In genomic region chr9:86893811-86894490, GRCh38 we compare ENCODE assay signal across 23 cellular contexts. TPM values are rescaled to one million over a fixed set of nuclear protein-coding genes. Genes with fewer than 3 reads are reported as not detected.
DNase-seq lines count a peak whose midpoint lies in the region; ATAC-seq and TF ChIP-seq lines count a peak whose summit lies in the region.
"Had no signal": no experiment of that assay in that cellular context is flagged by ENCODE, and none has a peak within 500 bp of the region (broad histone marks: within the 10 kb centered on the region; RNA-seq: fewer than 3 reads in every experiment).

No MANE protein-coding gene starts in this region.

- CTCF ChIA-PET in BJ (lab: Yijun Ruan, JAX), result interaction anchor here (0.5 to 0.9 kb wide), 3 partner anchors 10 to 626 kb away, joined by 3 read pairs; no protein-coding TSS in a partner anchor

- H3K27me3 Mint-ChIP-seq in natural killer cell (ENCODE audit: low read depth in 2 of 2), result peaks cover 4 to 18% of the 10 kb centered on the region in 2 donors
- H3K27me3 Mint-ChIP-seq: memory B cell had no signal

- H3K27ac Mint-ChIP-seq in natural killer cell, result no peak overlapping the region
- H3K27ac Mint-ChIP-seq: activated CD8-positive, alpha-beta memory T cell treated with anti-CD3 and anti-CD28 coated beads, Interleukin-2, amount 10 ng/mL, durations not matched to agents 7 days and 5 days; activated naive CD8-positive, alpha-beta T cell treated with anti-CD3 and anti-CD28 coated beads, Interleukin-2, amount 10 ng/mL, durations not matched to agents 7 days and 5 days; activated T-helper 17 cell treated with anti-CD3 and anti-CD28 coated beads, Interleukin-2, amount 50 U/mL, for 72 hours; CD4-positive, CD25-positive, alpha-beta regulatory T cell; memory B cell; nephron had no signal

- no peak overlapping the region for H3K4me3 Mint-ChIP-seq in natural killer cell
- H3K4me3 Mint-ChIP-seq: activated CD8-positive, alpha-beta memory T cell treated with anti-CD3 and anti-CD28 coated beads, Interleukin-2, amount 10 ng/mL, durations not matched to agents 7 days and 5 days; activated naive CD8-positive, alpha-beta T cell treated with anti-CD3 and anti-CD28 coated beads, Interleukin-2, amount 10 ng/mL, durations not matched to agents 7 days and 5 days; activated T-helper 17 cell treated with anti-CD3 and anti-CD28 coated beads, Interleukin-2, amount 50 U/mL, for 72 hours; CD4-positive, CD25-positive, alpha-beta regulatory T cell; memory B cell; nephron had no signal

- intact Hi-C loops in natural killer cell (cut with micrococcal nuclease), result no loop called here

- no peaks in the 10 kb centered on the region for H3K9me3 Mint-ChIP-seq in natural killer cell
- H3K9me3 Mint-ChIP-seq: activated naive CD8-positive, alpha-beta T cell treated with anti-CD3 and anti-CD28 coated beads, Interleukin-2, amount 10 ng/mL, durations not matched to agents 7 days and 5 days; activated T-helper 17 cell treated with anti-CD3 and anti-CD28 coated beads, Interleukin-2, amount 50 U/mL, for 72 hours; CD4-positive, CD25-positive, alpha-beta regulatory T cell; memory B cell; nephron had no signal

- H3K4me1 Mint-ChIP-seq in natural killer cell, result no peaks in the 10 kb centered on the region
- H3K4me1 Mint-ChIP-seq: activated CD8-positive, alpha-beta memory T cell treated with anti-CD3 and anti-CD28 coated beads, Interleukin-2, amount 10 ng/mL, durations not matched to agents 7 days and 5 days; activated naive CD8-positive, alpha-beta T cell treated with anti-CD3 and anti-CD28 coated beads, Interleukin-2, amount 10 ng/mL, durations not matched to agents 7 days and 5 days; activated T-helper 17 cell treated with anti-CD3 and anti-CD28 coated beads, Interleukin-2, amount 50 U/mL, for 72 hours; CD4-positive, CD25-positive, alpha-beta regulatory T cell; memory B cell; nephron had no signal

- DNase-seq in BJ (ENCODE audit: low read depth) (no peak), SK-MEL-5 (ENCODE audit: low read depth, low spot score) (peak; percentile 46), epithelial cell of proximal tubule (ENCODE audit: low read depth) (no peak), myocyte (ENCODE audit: low read depth) (peak; percentile 25), natural killer cell (no peak), GM19238 (ENCODE audit: insufficient read length, low spot score) (no peak)
- DNase-seq in effector CD8-positive, alpha-beta T cell (lab: John Stamatoyannopoulos, UW), result no peak
- DNase-seq: activated CD4-positive, alpha-beta T cell treated with anti-CD3 and anti-CD28 coated beads for 4 hours; activated CD8-positive, alpha-beta memory T cell treated with anti-CD3 and anti-CD28 coated beads, Interleukin-2, amount 10 ng/mL, durations not matched to agents 7 days and 5 days; activated naive CD8-positive, alpha-beta T cell treated with anti-CD3 and anti-CD28 coated beads, Interleukin-2, amount 10 ng/mL, durations not matched to agents 7 days and 5 days; brain microvascular endothelial cell; CD4-positive, CD25-positive, alpha-beta regulatory T cell; DMS 273 treated with DMSO at 0.1 percent for 48 hours; dorsolateral prefrontal cortex; GF-D8; NCI-H1092 treated with DMSO at 0.1 percent for 48 hours; NCI-H510A had no signal

- in situ Hi-C loops in SK-MEL-5 (cut with HindIII; ENCODE audit: low pct_unique_long_range_greater_than_20kb, low sequenced_read_pairs), result no loop called here

- POLR2A ChIA-PET in BJ (lab: Charles Lee), result no interaction called here

- no peaks in the 10 kb centered on the region for H3K36me3 ChIP-seq in BJ (ENCODE audit: control insufficient read depth, insufficient read depth, low read length)
- H3K36me3 ChIP-seq: brain microvascular endothelial cell had no signal

- no peak overlapping the region for H3K4me3 ChIP-seq in BJ (ENCODE audit: low read depth, low read length)
- no peak overlapping the region for H3K4me3 ChIP-seq in epithelial cell of proximal tubule (ENCODE audit: low read depth, low read length)
- H3K4me3 ChIP-seq: dorsolateral prefrontal cortex, GM12878, K562 had no signal

- no peak for ATAC-seq in natural killer cell
- ATAC-seq in GM18861 (IDR thresholded peaks at IDR 0.05; ENCODE audit: unreplicated experiment), result no peak
- ATAC-seq: activated CD8-positive, alpha-beta memory T cell treated with anti-CD3 and anti-CD28 coated beads, Interleukin-2, amount 10 ng/mL, durations not matched to agents 7 days and 5 days; activated T-helper 17 cell treated with anti-CD3 and anti-CD28 coated beads, Interleukin-2, amount 50 U/mL, for 72 hours; GM12878; K562 had no signal

- H3K27me3 ChIP-seq in BJ (ENCODE audit: control insufficient read depth, insufficient read depth, low read length), result no peaks in the 10 kb centered on the region
- H3K27me3 ChIP-seq: brain microvascular endothelial cell had no signal

- no peaks in the 10 kb centered on the region for H3K36me3 Mint-ChIP-seq in natural killer cell
- H3K36me3 Mint-ChIP-seq: activated CD8-positive, alpha-beta memory T cell treated with anti-CD3 and anti-CD28 coated beads, Interleukin-2, amount 10 ng/mL, durations not matched to agents 7 days and 5 days; activated naive CD8-positive, alpha-beta T cell treated with anti-CD3 and anti-CD28 coated beads, Interleukin-2, amount 10 ng/mL, durations not matched to agents 7 days and 5 days; CD4-positive, CD25-positive, alpha-beta regulatory T cell; memory B cell had no signal

- TF ChIP-seq CTCF in BJ (IDR thresholded peaks at IDR 0.05; ENCODE audit: insufficient read depth, low read depth, low read length) (0 out of 2 replicates have a peak, but pooled peaks have one; percentile 4), epithelial cell of proximal tubule (conservative IDR thresholded peaks at IDR 0.05; ENCODE audit: low read depth, low read length) (peak; percentile 19), natural killer cell (IDR thresholded peaks at IDR 0.05) (no peak)

RNA-seq across cellular contexts. Expression of gene GAS1, which starts 53.4 kb away (rescaled TPM):
- 26.2 and 30.9 TPM in 2 replicates for polyA plus RNA-seq in BJ (2011; rRNA removed)
- 21.3 and 24.6 TPM in 2 replicates for polyA minus RNA-seq in BJ (2011; rRNA and poly(A)+ RNA removed)
- total RNA-seq in SK-MEL-5 (2014; rRNA removed; shearing (Covaris generic)), result 15.9 and 19.6 TPM in 2 replicates
- 22.1 and 22.2 TPM in 2 replicates for polyA plus RNA-seq in SK-MEL-5 (2015; cell fraction: cytosol; rRNA removed)
- 3.8 and 6.2 TPM in 2 replicates for polyA plus RNA-seq in SK-MEL-5 (2015; cell fraction: nucleus; rRNA removed)
- total RNA-seq in epithelial cell of proximal tubule (1.7 and 3.3 TPM in 2 replicates), myocyte (190 and 279 TPM in 2 replicates), natural killer cell (1 to 10 TPM; 1.0 to 3.1 (median 2.8) TPM)
- 28.7 TPM for polyA plus RNA-seq in myocyte (2012)
- total RNA-seq: GM12878 had no signal
- polyA plus RNA-seq: GM12878, K562 had no signal

Comparison
In these comparisons a context has a peak if more than half of its experiments do, and no peak if none do; other contexts are left out.
1. DNase-seq: peak in SK-MEL-5 (single experiment) and myocyte (single experiment); none in BJ (single experiment), epithelial cell of proximal tubule (single experiment), effector CD8-positive, alpha-beta T cell (single experiment), natural killer cell (single experiment) and GM19238 (single experiment).